Comparison of ENCODE assay signal across 8 cellular contexts in the genomic region with DNA sequence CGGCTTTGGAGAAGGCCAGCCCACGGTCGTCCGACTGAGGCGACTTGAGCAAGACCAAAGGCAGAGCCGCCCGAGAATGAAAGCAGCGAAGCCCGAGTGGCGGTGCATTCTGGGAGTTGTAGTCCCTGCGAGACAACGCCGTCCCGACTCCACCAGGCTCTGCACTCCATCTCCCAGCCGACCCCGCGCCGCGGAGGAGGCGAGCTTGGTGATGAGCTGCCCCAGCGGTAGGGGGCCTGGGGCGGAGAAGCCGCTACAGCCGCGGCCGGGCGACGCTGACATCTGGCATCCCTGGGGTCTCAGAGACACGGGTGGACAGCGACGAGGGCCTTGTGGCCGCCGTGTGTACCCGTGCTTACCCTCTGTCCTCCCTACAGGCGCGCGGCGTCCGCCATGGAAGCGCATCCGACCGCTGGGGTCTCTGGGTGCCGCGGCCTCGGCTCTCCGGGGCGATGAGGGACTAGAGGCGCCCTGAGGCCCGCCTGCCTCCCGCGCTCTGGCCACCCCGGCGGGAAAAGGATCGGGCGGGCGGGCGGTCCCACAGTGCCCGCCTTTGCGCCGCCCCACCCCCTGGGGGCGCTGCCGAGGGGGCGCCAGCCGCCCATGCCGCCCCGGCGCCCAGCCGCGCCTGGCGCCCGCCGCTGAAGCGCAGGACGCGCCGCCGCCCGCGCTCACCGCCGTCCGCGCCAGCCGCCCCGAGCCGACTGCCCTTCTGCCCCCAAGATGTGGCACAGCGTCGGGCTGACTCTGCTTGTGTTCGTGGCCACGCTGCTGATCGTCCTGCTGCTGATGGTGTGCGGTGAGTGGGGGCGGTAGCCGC. TPM values are rescaled to one million over a fixed set of nuclear protein-coding genes. Genes with fewer than 3 reads are reported as not detected.
DNase-seq lines count a peak whose midpoint lies in the region; ATAC-seq and TF ChIP-seq lines count a peak whose summit lies in the region.

A gene (plus strand): TSS at position 244 of the 820 bp plus-strand sequence. CDS start 480 bp downstream, at position 724.

- intact Hi-C loops in adrenal gland (cut with DNase I) = no loop called here
- intact Hi-C loops in heart left ventricle (cut with DNase I) = no loop called here
- intact Hi-C loops in posterior cingulate gyrus (cut with DNase I) = loop anchor here (1.0 kb wide), 1 partner anchor 402 kb away; no protein-coding TSS in a partner anchor
- intact Hi-C loops in upper lobe of right lung (cut with DNase I) = no loop called here

- ATAC-seq in HG02870 (IDR thresholded peaks at IDR 0.05; ENCODE audit: unreplicated experiment) (peak; percentile 84), heart left ventricle (peak; percentile 99), upper lobe of right lung (peak; percentile 98)

- H3K36me3 ChIP-seq in adrenal gland (replicated peaks in 1 of 2) (no peaks in the 10 kb centered on the region), heart left ventricle (no peaks in the 10 kb centered on the region), upper lobe of right lung (no peaks in the 10 kb centered on the region)

- H3K27me3 ChIP-seq in adrenal gland = no peaks in the 10 kb centered on the region
- no peaks in the 10 kb centered on the region for H3K27me3 ChIP-seq in heart left ventricle
- no peaks in the 10 kb centered on the region for H3K27me3 ChIP-seq in upper lobe of right lung

- H3K9me3 ChIP-seq in adrenal gland (replicated peaks in 1 of 3) (no peaks in the 10 kb centered on the region), heart left ventricle (no peaks in the 10 kb centered on the region), upper lobe of right lung (no peaks in the 10 kb centered on the region)

- DNase-seq in GM13976 (ENCODE audit: low spot score) = peak; percentile 98
- peak; percentile 98 for DNase-seq in NCI-H146 (lab: John Stamatoyannopoulos, UW)
- peak; percentile 85 to 95 (median 92) for DNase-seq in T-helper 1 cell
- peak; percentile 96 to 99 (median 98) for DNase-seq in adrenal gland
- DNase-seq in heart left ventricle = peak; percentile 98
- DNase-seq in posterior cingulate gyrus = peak; percentile 97 to 100 (median 99)
- peak; percentile 98 for DNase-seq in upper lobe of right lung

- TF ChIP-seq CTCF in GM13976 (IDR thresholded peaks at IDR 0.05; ENCODE audit: borderline replicate concordance, control extremely low read depth, extremely low read depth, insufficient read depth, missing control alignments) (peak; percentile 78), adrenal gland (IDR thresholded peaks at IDR 0.05) (peak; percentile 12 to 66 (median 56)), heart left ventricle (IDR thresholded peaks at IDR 0.05) (peak; percentile 25 to 67 (median 59)), upper lobe of right lung (IDR thresholded peaks at IDR 0.05) (peak; percentile 45)

- peak within 1 kb of the TSS; percentile 76 to 98 (median 94) for H3K27ac ChIP-seq in adrenal gland
- H3K27ac ChIP-seq in heart left ventricle = peak within 1 kb of the TSS; percentile 97 to 100 (median 99)
- H3K27ac ChIP-seq in upper lobe of right lung = peak within 1 kb of the TSS; percentile 99

- H3K4me3 ChIP-seq in adrenal gland = peak within 1 kb of the TSS; percentile 52 to 98 (median 82)
- peak within 1 kb of the TSS; percentile 82 to 100 (median 95) for H3K4me3 ChIP-seq in heart left ventricle
- peak within 1 kb of the TSS; percentile 99 for H3K4me3 ChIP-seq in upper lobe of right lung

- in situ Hi-C loops in GM13976 (cut with MboI; ENCODE audit: low sequenced_read_pairs, unreplicated experiment) = no loop called here

- TF ChIP-seq POLR2A in adrenal gland (IDR thresholded peaks at IDR 0.05) (peak; percentile 7 to 95), heart left ventricle (IDR thresholded peaks at IDR 0.05) (peak in 1 of 2 donors; percentile 80)

- WGBS in adrenal gland, 4 donors = 0 to 1% (median 0%) methylated on average over 22 to 94 of the region's 94 CpGs
- WGBS in heart left ventricle, 4 donors = 0 to 1% (median 0%) methylated on average over 21 to 94 of the region's 94 CpGs

- H3K4me1 ChIP-seq in adrenal gland (replicated peaks in 1 of 2) (peaks cover 9 to 27% of the 10 kb centered on the region in 2 donors), heart left ventricle (peaks cover 0 to 28% (median 13%) of the 10 kb centered on the region in 12 donors), upper lobe of right lung (peaks cover 12% of the 10 kb centered on the region)

RNA-seq across cellular contexts. Expression of the gene that starts here (rescaled TPM):
- total RNA-seq in adrenal gland (10 to 100 TPM in 1 of 8 donors, 1 to 10 TPM in 7; 4.3 to 11.5 (median 6.7) TPM), heart left ventricle (10 to 100 TPM in 7 of 9 donors, 1 to 10 TPM in 2; 9.4 to 14.6 (median 12.3) TPM), upper lobe of right lung (8.4 TPM)
- polyA plus RNA-seq in adrenal gland (1 to 10 TPM; 1.9 to 7.3 (median 2.6) TPM), heart left ventricle (10 to 100 TPM in 1 of 2 donors, 1 to 10 TPM in 1; 4.6 to 18.4 TPM)

Comparison
In these comparisons a context has a peak if more than half of its experiments do, and no peak if none do; other contexts are left out.
1. Peak in every context shown above with its lines: DNase-seq, ATAC-seq, H3K4me3 ChIP-seq and H3K27ac ChIP-seq.